ENCODE assay signal across 22 cellular contexts in the genomic region with DNA sequence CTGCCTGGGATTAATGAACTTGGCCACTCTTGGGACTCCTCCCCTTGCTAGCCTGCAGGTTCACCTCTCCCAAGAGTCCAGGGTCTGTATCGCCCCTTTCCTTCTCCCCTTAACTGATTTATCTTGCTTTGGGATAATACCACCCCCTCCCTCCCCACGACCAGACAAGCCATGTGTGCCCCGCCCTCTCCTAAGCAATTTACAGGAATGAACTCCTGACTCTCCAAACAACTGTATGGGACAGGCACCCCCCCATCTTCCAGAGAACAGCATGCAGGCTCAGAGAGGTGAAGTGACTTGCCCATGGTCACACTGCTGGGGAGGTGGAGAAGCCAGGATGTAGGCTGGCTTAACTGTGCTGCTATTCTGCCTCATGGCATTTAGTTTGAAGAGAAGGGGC. TPM values are rescaled to one million over a fixed set of nuclear protein-coding genes. Genes with fewer than 3 reads are reported as not detected.
"Had no signal": no experiment of that assay in that cellular context is flagged by ENCODE, and none has a peak within 500 bp of the region (broad histone marks: within the 10 kb centered on the region; RNA-seq: fewer than 3 reads in every experiment).

No MANE protein-coding gene starts in this region.

- H3K4me3 Mint-ChIP-seq: nephron progenitor cell; stimulated activated effector memory CD8-positive, alpha-beta T cell treated with anti-CD3 and anti-CD28 coated beads, Interleukin-12 subunit alpha, Interleukin-12 subunit beta, amount 100 ng/mL, for 72 hours had no signal

- H3K27ac ChIP-seq: epithelial cell of prostate, esophagus muscularis mucosa, gastrocnemius medialis, pancreas, tibial artery, upper lobe of left lung, vagina had no signal

- H3K27ac Mint-ChIP-seq: progenitor cell of endocrine pancreas; stimulated activated effector memory CD8-positive, alpha-beta T cell treated with anti-CD3 and anti-CD28 coated beads, Interleukin-12 subunit alpha, Interleukin-12 subunit beta, amount 100 ng/mL, for 72 hours had no signal

- H3K9me3 ChIP-seq: gastrocnemius medialis, pancreas, vagina had no signal

- H3K36me3 Mint-ChIP-seq: stimulated activated effector memory CD8-positive, alpha-beta T cell treated with anti-CD3 and anti-CD28 coated beads, Interleukin-12 subunit alpha, Interleukin-12 subunit beta, amount 100 ng/mL, for 72 hours had no signal

- H3K27me3 ChIP-seq: esophagus muscularis mucosa, gastrocnemius medialis, pancreas, tibial artery, upper lobe of left lung, vagina had no signal

- H3K4me3 ChIP-seq: esophagus muscularis mucosa, gastrocnemius medialis, lung, pancreas, smooth muscle cell, tibial artery, upper lobe of left lung, vagina had no signal

- H3K4me1 ChIP-seq: pancreas had no signal

- DNase-seq: effector memory CD4-positive, alpha-beta T cell; gastrocnemius medialis; left ventricle myocardium superior; mesenchymal stem cell; midbrain; nephron progenitor cell; nucleus accumbens; stimulated activated CD4-positive, alpha-beta T cell treated with anti-CD3 and anti-CD28 coated beads, Interleukin-4, amount 100 ng/mL, for 1 hour; stimulated activated CD8-positive, alpha-beta memory T cell treated with anti-CD3 and anti-CD28 coated beads, Interleukin-4, amount 100 ng/mL, for 48 hours; stimulated activated naive CD8-positive, alpha-beta T cell treated with anti-CD3 and anti-CD28 coated beads, Interleukin-15, Interleukin-2, amounts not matched to agents 100 U/mL and 50 U/mL, for 24 hours had no signal

- ATAC-seq: gastrocnemius medialis; left ventricle myocardium superior; pancreas; right cardiac atrium; stimulated activated effector memory CD8-positive, alpha-beta T cell treated with anti-CD3 and anti-CD28 coated beads, Interleukin-12 subunit alpha, Interleukin-12 subunit beta, amount 100 ng/mL, for 72 hours; stimulated activated naive CD8-positive, alpha-beta T cell treated with anti-CD3 and anti-CD28 coated beads, Interleukin-15, Interleukin-2, amounts not matched to agents 100 U/mL and 50 U/mL, for 24 hours had no signal

RNA-seq across cellular contexts. Expression of gene RGMA, which starts 46.8 kb away (rescaled TPM):
- total RNA-seq: fibroblast of villous mesenchyme had no signal
